ENCODE assay signal across 1 cellular context in the genomic region with DNA sequence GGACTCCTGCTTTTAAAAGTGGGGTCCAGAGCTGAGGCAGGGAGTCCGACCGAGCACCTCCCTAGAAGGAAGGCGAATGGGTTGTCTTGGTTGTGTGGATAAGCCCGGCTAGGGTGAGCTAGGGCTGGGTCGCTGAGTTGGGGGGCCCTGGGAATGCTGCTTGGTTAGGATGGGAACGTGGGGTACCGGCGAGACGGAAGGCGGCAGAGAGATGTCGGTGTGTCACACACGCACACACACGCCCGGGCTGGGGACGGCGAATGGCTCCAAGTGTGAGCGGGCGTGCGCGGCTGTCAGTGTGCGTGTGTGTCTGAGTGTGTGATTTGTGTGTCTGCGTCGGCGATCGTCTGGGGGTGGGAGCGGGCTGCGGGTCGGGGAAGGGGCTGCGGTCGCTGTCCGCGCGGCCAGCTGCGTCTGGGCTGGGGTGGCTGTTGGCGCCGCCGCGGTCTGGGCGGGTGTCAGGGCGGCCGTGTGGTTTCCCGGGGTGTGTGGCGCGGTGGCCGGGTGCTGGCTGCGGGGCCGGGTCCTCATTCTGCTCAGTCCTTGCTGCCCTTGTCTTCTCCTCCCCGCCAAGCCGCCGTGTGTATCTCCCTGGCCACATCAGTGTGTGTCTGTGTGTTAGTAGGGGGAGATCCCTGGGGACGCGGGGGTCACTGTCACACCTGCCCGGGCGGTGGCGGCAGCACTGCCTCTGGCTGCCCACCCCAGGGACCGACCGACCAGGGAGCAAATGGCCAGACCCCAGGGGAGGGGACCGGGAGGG.
TF ChIP-seq lines count a peak whose summit lies in the region.

No MANE protein-coding gene starts in this region.

TF ChIP-seq in K562, 482 proteins besides CTCF, POLR2A, EP300 and RAD21 (continued from another document and continues in another):
- TF ChIP-seq, protein P1, sequence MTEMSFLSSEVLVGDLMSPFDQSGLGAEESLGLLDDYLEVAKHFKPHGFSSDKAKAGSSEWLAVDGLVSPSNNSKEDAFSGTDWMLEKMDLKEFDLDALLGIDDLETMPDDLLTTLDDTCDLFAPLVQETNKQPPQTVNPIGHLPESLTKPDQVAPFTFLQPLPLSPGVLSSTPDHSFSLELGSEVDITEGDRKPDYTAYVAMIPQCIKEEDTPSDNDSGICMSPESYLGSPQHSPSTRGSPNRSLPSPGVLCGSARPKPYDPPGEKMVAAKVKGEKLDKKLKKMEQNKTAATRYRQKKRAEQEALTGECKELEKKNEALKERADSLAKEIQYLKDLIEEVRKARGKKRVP (CRISPR knock-in tag; IDR thresholded peaks at IDR 0.05) = no peak
- TF ChIP-seq PCBP1 (IDR thresholded peaks at IDR 0.05; ENCODE audit: low read depth, low read length, poor library complexity, severe bottlenecking) = peak; percentile 12
- TF ChIP-seq FOXJ2 (tag; IDR thresholded peaks at IDR 0.05) = no peak
- no peak for TF ChIP-seq SMC3 (conservative IDR thresholded peaks at IDR 0.05; ENCODE audit: insufficient read depth, low read depth, low read length)
- TF ChIP-seq, protein P2, sequence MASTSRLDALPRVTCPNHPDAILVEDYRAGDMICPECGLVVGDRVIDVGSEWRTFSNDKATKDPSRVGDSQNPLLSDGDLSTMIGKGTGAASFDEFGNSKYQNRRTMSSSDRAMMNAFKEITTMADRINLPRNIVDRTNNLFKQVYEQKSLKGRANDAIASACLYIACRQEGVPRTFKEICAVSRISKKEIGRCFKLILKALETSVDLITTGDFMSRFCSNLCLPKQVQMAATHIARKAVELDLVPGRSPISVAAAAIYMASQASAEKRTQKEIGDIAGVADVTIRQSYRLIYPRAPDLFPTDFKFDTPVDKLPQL (IDR thresholded peaks at IDR 0.05; ENCODE audit: extremely low read depth, insufficient read length) = no peak
- TF ChIP-seq CBX8 (IDR thresholded peaks at IDR 0.05; ENCODE audit: borderline replicate concordance, extremely low read depth, low read depth, low read length, poor library complexity, severe bottlenecking) = no peak
- TF ChIP-seq, protein P3, sequence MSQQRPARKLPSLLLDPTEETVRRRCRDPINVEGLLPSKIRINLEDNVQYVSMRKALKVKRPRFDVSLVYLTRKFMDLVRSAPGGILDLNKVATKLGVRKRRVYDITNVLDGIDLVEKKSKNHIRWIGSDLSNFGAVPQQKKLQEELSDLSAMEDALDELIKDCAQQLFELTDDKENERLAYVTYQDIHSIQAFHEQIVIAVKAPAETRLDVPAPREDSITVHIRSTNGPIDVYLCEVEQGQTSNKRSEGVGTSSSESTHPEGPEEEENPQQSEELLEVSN (IDR thresholded peaks at IDR 0.05; ENCODE audit: borderline replicate concordance in 1 of 2, extremely low read depth in 1 of 2, insufficient read depth in 1 of 2, insufficient read length in 1 of 2, low read depth in 1 of 2, low read length in 1 of 2, poor library complexity in 1 of 2, severe bottlenecking in 1 of 2) = peak in 1 of 2 experiments; percentile 55
- TF ChIP-seq NBN (IDR thresholded peaks at IDR 0.05; ENCODE audit: low read depth) = no peak
- TF ChIP-seq, protein P4, sequence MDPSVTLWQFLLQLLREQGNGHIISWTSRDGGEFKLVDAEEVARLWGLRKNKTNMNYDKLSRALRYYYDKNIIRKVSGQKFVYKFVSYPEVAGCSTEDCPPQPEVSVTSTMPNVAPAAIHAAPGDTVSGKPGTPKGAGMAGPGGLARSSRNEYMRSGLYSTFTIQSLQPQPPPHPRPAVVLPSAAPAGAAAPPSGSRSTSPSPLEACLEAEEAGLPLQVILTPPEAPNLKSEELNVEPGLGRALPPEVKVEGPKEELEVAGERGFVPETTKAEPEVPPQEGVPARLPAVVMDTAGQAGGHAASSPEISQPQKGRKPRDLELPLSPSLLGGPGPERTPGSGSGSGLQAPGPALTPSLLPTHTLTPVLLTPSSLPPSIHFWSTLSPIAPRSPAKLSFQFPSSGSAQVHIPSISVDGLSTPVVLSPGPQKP (CRISPR knock-in tag; IDR thresholded peaks at IDR 0.05) = no peak
- no peak for TF ChIP-seq ZNF197 (CRISPR knock-in tag; IDR thresholded peaks at IDR 0.05; ENCODE audit: low read depth)
- TF ChIP-seq CSDE1 (IDR thresholded peaks at IDR 0.05) = no peak
- TF ChIP-seq RB1 (IDR thresholded peaks at IDR 0.05; ENCODE audit: low read depth) = peak; percentile 41; the same call in 1 of the 2 replicates
- TF ChIP-seq RNF2 (IDR thresholded peaks at IDR 0.05) = no peak
- no peak for TF ChIP-seq ZNF239 (CRISPR knock-in tag; IDR thresholded peaks at IDR 0.05)
- no peak for TF ChIP-seq MECOM (CRISPR knock-in tag; IDR thresholded peaks at IDR 0.05)
- no peak for TF ChIP-seq MCM7 (IDR thresholded peaks at IDR 0.05)
- TF ChIP-seq, protein P5, sequence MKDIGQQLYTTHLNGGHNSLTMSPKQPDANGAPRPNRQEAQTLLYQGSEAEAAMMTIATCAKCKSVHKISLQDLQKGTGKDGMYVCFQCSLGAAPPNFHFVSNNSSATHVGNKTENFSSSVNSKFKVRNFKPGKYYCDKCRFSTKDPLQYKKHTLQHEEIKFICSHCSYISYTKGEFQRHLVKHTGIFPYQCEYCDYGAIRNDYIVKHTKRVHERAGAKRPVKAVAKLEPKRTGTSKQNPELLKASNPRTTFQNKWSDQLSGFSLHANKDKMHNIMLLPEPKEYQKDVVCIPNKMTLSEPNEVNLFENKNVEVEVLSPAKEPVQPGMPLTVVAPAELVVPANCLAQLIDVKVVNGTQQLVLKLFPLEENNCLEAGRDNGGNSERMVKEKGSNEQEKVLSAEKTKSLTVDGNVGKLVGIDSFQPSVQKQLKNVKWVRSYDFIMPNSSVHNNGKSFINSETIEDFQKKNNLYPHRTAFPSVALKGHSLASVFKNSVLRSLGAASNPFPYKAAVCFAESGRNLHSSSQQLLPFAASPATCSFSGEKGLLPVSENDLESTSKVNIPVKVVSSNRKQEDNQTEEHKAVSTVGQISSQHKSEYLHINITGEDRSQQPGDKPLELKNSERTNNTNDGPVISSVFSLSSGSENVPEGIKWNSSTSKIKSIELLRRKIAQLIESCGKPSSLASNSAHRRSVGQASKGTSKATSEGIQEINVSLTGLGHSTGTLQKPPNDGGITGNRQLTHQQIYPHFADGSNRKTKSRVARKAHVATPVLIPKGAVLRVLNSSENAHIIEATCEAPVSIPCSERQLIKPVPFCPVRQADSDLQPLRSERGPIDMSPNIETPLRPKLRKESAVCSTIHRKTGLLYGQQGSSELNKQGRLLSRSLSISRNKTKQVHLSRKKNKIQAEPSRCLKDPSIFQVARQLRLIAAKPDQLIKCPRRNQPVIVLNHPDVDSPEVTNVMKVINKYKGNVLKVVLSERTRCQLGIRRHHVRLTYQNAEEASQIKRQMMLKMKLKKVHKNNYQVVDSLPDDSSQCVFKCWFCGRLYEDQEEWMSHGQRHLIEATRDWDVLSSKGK (CRISPR knock-in tag; IDR thresholded peaks at IDR 0.05) = no peak
- no peak for TF ChIP-seq NR2C2 (CRISPR knock-in tag; IDR thresholded peaks at IDR 0.05)
- TF ChIP-seq NR2C2 (tag; IDR thresholded peaks at IDR 0.05) = no peak
- no peak for TF ChIP-seq ETV6 (IDR thresholded peaks at IDR 0.05; ENCODE audit: borderline replicate concordance in 1 of 2, low read depth in 2 of 2, low read length in 1 of 2)
- no peak for TF ChIP-seq ETV6 (CRISPR knock-in tag; IDR thresholded peaks at IDR 0.05; ENCODE audit: borderline replicate concordance)
- 0 out of 2 replicates have a peak, but pooled peaks have one; percentile 5 for TF ChIP-seq NFIC (IDR thresholded peaks at IDR 0.05)
- no peak for TF ChIP-seq RBM22 (IDR thresholded peaks at IDR 0.05; ENCODE audit: low read depth, low read length, poor library complexity, severe bottlenecking)
- TF ChIP-seq, protein P6, sequence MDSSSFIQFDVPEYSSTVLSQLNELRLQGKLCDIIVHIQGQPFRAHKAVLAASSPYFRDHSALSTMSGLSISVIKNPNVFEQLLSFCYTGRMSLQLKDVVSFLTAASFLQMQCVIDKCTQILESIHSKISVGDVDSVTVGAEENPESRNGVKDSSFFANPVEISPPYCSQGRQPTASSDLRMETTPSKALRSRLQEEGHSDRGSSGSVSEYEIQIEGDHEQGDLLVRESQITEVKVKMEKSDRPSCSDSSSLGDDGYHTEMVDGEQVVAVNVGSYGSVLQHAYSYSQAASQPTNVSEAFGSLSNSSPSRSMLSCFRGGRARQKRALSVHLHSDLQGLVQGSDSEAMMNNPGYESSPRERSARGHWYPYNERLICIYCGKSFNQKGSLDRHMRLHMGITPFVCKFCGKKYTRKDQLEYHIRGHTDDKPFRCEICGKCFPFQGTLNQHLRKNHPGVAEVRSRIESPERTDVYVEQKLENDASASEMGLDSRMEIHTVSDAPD (CRISPR knock-in tag; IDR thresholded peaks at IDR 0.05) = no peak
- TF ChIP-seq, protein P7, sequence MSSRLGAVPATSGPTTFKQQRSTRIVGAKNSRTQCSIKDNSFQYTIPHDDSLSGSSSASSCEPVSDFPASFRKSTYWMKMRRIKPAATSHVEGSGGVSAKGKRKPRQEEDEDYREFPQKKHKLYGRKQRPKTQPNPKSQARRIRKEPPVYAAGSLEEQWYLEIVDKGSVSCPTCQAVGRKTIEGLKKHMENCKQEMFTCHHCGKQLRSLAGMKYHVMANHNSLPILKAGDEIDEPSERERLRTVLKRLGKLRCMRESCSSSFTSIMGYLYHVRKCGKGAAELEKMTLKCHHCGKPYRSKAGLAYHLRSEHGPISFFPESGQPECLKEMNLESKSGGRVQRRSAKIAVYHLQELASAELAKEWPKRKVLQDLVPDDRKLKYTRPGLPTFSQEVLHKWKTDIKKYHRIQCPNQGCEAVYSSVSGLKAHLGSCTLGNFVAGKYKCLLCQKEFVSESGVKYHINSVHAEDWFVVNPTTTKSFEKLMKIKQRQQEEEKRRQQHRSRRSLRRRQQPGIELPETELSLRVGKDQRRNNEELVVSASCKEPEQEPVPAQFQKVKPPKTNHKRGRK (tag; IDR thresholded peaks at IDR 0.05) = no peak
- TF ChIP-seq L3MBTL2 (IDR thresholded peaks at IDR 0.05) = no peak
- TF ChIP-seq, protein P8, sequence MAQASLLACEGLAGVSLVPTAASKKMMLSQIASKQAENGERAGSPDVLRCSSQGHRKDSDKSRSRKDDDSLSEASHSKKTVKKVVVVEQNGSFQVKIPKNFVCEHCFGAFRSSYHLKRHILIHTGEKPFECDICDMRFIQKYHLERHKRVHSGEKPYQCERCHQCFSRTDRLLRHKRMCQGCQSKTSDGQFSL (CRISPR knock-in tag; IDR thresholded peaks at IDR 0.05) = no peak
- TF ChIP-seq, protein P8 (tag; IDR thresholded peaks at IDR 0.05) = no peak
- TF ChIP-seq, protein P9, sequence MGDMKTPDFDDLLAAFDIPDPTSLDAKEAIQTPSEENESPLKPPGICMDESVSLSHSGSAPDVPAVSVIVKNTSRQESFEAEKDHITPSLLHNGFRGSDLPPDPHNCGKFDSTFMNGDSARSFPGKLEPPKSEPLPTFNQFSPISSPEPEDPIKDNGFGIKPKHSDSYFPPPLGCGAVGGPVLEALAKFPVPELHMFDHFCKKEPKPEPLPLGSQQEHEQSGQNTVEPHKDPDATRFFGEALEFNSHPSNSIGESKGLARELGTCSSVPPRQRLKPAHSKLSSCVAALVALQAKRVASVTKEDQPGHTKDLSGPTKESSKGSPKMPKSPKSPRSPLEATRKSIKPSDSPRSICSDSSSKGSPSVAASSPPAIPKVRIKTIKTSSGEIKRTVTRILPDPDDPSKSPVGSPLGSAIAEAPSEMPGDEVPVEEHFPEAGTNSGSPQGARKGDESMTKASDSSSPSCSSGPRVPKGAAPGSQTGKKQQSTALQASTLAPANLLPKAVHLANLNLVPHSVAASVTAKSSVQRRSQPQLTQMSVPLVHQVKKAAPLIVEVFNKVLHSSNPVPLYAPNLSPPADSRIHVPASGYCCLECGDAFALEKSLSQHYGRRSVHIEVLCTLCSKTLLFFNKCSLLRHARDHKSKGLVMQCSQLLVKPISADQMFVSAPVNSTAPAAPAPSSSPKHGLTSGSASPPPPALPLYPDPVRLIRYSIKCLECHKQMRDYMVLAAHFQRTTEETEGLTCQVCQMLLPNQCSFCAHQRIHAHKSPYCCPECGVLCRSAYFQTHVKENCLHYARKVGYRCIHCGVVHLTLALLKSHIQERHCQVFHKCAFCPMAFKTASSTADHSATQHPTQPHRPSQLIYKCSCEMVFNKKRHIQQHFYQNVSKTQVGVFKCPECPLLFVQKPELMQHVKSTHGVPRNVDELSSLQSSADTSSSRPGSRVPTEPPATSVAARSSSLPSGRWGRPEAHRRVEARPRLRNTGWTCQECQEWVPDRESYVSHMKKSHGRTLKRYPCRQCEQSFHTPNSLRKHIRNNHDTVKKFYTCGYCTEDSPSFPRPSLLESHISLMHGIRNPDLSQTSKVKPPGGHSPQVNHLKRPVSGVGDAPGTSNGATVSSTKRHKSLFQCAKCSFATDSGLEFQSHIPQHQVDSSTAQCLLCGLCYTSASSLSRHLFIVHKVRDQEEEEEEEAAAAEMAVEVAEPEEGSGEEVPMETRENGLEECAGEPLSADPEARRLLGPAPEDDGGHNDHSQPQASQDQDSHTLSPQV (IDR thresholded peaks at IDR 0.05) = no peak
- no peak for TF ChIP-seq EWSR1 (IDR thresholded peaks at IDR 0.05; ENCODE audit: borderline replicate concordance, low read depth, partially characterized antibody)
- TF ChIP-seq SETDB1 (IDR thresholded peaks at IDR 0.05; ENCODE audit: low read length) = no peak
- TF ChIP-seq, protein P10, sequence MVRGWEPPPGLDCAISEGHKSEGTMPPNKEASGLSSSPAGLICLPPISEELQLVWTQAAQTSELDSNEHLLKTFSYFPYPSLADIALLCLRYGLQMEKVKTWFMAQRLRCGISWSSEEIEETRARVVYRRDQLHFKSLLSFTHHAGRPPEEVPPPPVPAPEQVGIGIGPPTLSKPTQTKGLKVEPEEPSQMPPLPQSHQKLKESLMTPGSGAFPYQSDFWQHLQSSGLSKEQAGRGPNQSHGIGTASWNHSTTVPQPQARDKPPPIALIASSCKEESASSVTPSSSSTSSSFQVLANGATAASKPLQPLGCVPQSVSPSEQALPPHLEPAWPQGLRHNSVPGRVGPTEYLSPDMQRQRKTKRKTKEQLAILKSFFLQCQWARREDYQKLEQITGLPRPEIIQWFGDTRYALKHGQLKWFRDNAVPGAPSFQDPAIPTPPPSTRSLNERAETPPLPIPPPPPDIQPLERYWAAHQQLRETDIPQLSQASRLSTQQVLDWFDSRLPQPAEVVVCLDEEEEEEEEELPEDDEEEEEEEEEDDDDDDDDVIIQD (CRISPR knock-in tag; IDR thresholded peaks at IDR 0.05) = no peak
